ENCODE assay signal across 8 cellular contexts in the genomic region with DNA sequence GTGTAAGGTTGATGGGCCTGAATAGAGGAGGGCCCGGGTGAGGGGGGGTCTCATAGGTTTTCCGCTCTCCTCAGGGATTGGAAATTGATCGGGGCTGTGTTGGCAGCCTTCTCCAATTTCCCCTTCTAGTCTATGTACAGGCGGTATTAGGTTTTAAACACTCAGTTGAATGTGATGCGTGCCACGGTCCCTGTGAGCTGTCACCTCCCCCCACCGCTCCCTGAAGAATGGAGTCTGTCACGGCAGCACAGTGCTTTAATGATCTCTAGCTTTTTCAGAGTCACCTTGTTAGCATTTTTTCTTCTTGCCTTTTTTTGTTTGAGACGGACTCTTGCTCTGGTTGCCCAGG. TPM values are rescaled to one million over a fixed set of nuclear protein-coding genes. Genes with fewer than 3 reads are reported as not detected.
DNase-seq lines count a peak whose midpoint lies in the region; ATAC-seq, FAIRE-seq and TF ChIP-seq lines count a peak whose summit lies in the region.

No MANE protein-coding gene starts in this region.

- H3K4me3 ChIP-seq in GM06990 (replicated peaks; ENCODE audit: low read depth, low read length) (peak overlapping the region; percentile 94), astrocyte (ENCODE audit: insufficient read depth, low read depth, low read length) (peak overlapping the region; percentile 94), stomach (peak overlapping the region; percentile 62 to 99 (median 89))

- intact Hi-C loops in left colon (cut with DNase I, micrococcal nuclease) = no loop called here
- intact Hi-C loops in stomach (cut with DNase I; ENCODE audit: low total_unique reads) = no loop called here

- TF ChIP-seq CTCF in GM06990 (IDR thresholded peaks at IDR 0.05; ENCODE audit: insufficient read depth, low read length, poor library complexity, severe bottlenecking) (no peak), astrocyte (IDR thresholded peaks at IDR 0.05; ENCODE audit: insufficient read depth, low read depth, low read length) (no peak), stomach (IDR thresholded peaks at IDR 0.05) (no peak)

- TF ChIP-seq EP300 in stomach (IDR thresholded peaks at IDR 0.05) = no peak

- peak overlapping the region; percentile 95 for H3K4me3 Mint-ChIP-seq in astrocyte (ENCODE audit: unreplicated experiment)

- no peaks in the 10 kb centered on the region for H3K9me3 ChIP-seq in KOPT-K1 (ENCODE audit: insufficient read depth, low read length, poor library complexity, severe bottlenecking)
- no peaks in the 10 kb centered on the region for H3K9me3 ChIP-seq in astrocyte (ENCODE audit: insufficient read depth, low read depth, low read length)
- no peaks in the 10 kb centered on the region for H3K9me3 ChIP-seq in stomach

- peaks cover 85% of the 10 kb centered on the region for H3K79me2 ChIP-seq in astrocyte (ENCODE audit: insufficient read depth, low read length)

- 4 to 20% (median 11%) methylated on average over 8 to 9 of the region's 9 CpGs for WGBS in stomach, 5 donors

- H3K27me3 ChIP-seq in GM06990 (replicated peaks; ENCODE audit: control insufficient read depth, insufficient read depth, low read length) = no peaks in the 10 kb centered on the region
- H3K27me3 ChIP-seq in astrocyte (ENCODE audit: insufficient read depth, low read length) = no peaks in the 10 kb centered on the region
- no peaks in the 10 kb centered on the region for H3K27me3 ChIP-seq in stomach

- H3K27ac ChIP-seq in KOPT-K1 (ENCODE audit: low read depth, low read length, poor library complexity, severe bottlenecking) (peak overlapping the region; percentile 85), astrocyte (ENCODE audit: low read depth, low read length) (peak overlapping the region; percentile 90), stomach (peak overlapping the region; percentile 90 to 96 (median 91))

- ATAC-seq in left colon = peak; percentile 24
- no peak for ATAC-seq in GM19397 (IDR thresholded peaks at IDR 0.05; ENCODE audit: unreplicated experiment)

- H3K4me1 ChIP-seq in astrocyte (ENCODE audit: insufficient read depth, low read length) (peaks cover 7% of the 10 kb centered on the region), stomach (peaks cover 19 to 57% (median 42%) of the 10 kb centered on the region in 4 donors)

- peak overlapping the region; percentile 93 for H3K9ac ChIP-seq in astrocyte (ENCODE audit: low read length)

- peak overlapping the region; percentile 87 for H3K27ac Mint-ChIP-seq in astrocyte (ENCODE audit: unreplicated experiment)

- no peak for DNase-seq in GM06990 (ENCODE audit: extremely low read depth, insufficient read length)
- DNase-seq in astrocyte (ENCODE audit: low read depth) = peak; percentile 15
- DNase-seq in left colon = no peak
- DNase-seq in stomach = no peak
- DNase-seq in 8988T = no peak
- DNase-seq in iPS-NIHi7 (ENCODE audit: extremely low spot score) = no peak

- no peaks in the 10 kb centered on the region for H3K27me3 Mint-ChIP-seq in astrocyte (ENCODE audit: low read depth, unreplicated experiment)

- H3K36me3 Mint-ChIP-seq in astrocyte (ENCODE audit: low read depth, unreplicated experiment) = peaks cover 32% of the 10 kb centered on the region

- H3K4me2 ChIP-seq in astrocyte (ENCODE audit: low read length) = peak overlapping the region; percentile 98

- H3K4me1 Mint-ChIP-seq in astrocyte (ENCODE audit: low read depth, unreplicated experiment) = peaks cover 21% of the 10 kb centered on the region

- no peak for FAIRE-seq in astrocyte (lab: Jason Lieb, UNC)

- H4K20me1 ChIP-seq in astrocyte (ENCODE audit: insufficient read depth, low read length) = peaks cover 82% of the 10 kb centered on the region

- H3K36me3 ChIP-seq in GM06990 (ENCODE audit: control insufficient read depth, insufficient read depth, low read length) (peaks cover 19% of the 10 kb centered on the region), KOPT-K1 (ENCODE audit: insufficient read depth, low read length) (peaks cover 61% of the 10 kb centered on the region), astrocyte (ENCODE audit: insufficient read depth, low read length) (peaks cover 39% of the 10 kb centered on the region), stomach (peaks cover 52 to 61% (median 60%) of the 10 kb centered on the region in 4 donors)

- H3K9me3 Mint-ChIP-seq in astrocyte (ENCODE audit: unreplicated experiment) = no peaks in the 10 kb centered on the region

- H2AFZ ChIP-seq in astrocyte (ENCODE audit: low read depth, low read length) = peak overlapping the region; percentile 70

- no peak for TF ChIP-seq POLR2A in stomach (IDR thresholded peaks at IDR 0.05)

RNA-seq across cellular contexts. Expression of a gene that starts 0.8 kb away (rescaled TPM):
- total RNA-seq in astrocyte (453 and 459 TPM in 2 replicates), left colon (1,000 to 10,000 TPM; 1,115 to 1,368 TPM), stomach (100 to 1,000 TPM in 4 of 5 donors, 10 to 100 TPM in 1; 57.2 to 703 (median 434) TPM)
- polyA plus RNA-seq in stomach = 1,000 to 10,000 TPM; 1,255 to 1,368 (median 1,353) TPM

RNA-seq across cellular contexts. Expression of a gene that starts 1.0 kb away (rescaled TPM):
- total RNA-seq in astrocyte (41.3 and 42.7 TPM in 2 replicates), left colon (10 to 100 TPM; 31.2 to 31.3 TPM), stomach (10 to 100 TPM in 4 of 5 donors, 1 to 10 TPM in 1; 1.8 to 38.8 (median 20.0) TPM)
- polyA plus RNA-seq in stomach = 10 to 100 TPM; 10.5 to 18.0 (median 11.3) TPM

RNA-seq across cellular contexts. Expression of a gene that starts 49.4 kb away (rescaled TPM):
- total RNA-seq in astrocyte (2.6 and 4.7 TPM in 2 replicates), left colon (1 to 10 TPM in 1 of 2 donors, under 1 TPM in 1; 0.52 to 1.6 TPM), stomach (10 to 100 TPM in 1 of 5 donors, 1 to 10 TPM in 2, not detected in 2; 1.1 to 24.9 (median 2.9) TPM)
- polyA plus RNA-seq in stomach = 10 to 100 TPM in 1 of 3 donors, 1 to 10 TPM in 1, not detected in 1; 4.6 to 12.4 TPM
